1 cellular context compared by ENCODE assay signal in the genomic region with DNA sequence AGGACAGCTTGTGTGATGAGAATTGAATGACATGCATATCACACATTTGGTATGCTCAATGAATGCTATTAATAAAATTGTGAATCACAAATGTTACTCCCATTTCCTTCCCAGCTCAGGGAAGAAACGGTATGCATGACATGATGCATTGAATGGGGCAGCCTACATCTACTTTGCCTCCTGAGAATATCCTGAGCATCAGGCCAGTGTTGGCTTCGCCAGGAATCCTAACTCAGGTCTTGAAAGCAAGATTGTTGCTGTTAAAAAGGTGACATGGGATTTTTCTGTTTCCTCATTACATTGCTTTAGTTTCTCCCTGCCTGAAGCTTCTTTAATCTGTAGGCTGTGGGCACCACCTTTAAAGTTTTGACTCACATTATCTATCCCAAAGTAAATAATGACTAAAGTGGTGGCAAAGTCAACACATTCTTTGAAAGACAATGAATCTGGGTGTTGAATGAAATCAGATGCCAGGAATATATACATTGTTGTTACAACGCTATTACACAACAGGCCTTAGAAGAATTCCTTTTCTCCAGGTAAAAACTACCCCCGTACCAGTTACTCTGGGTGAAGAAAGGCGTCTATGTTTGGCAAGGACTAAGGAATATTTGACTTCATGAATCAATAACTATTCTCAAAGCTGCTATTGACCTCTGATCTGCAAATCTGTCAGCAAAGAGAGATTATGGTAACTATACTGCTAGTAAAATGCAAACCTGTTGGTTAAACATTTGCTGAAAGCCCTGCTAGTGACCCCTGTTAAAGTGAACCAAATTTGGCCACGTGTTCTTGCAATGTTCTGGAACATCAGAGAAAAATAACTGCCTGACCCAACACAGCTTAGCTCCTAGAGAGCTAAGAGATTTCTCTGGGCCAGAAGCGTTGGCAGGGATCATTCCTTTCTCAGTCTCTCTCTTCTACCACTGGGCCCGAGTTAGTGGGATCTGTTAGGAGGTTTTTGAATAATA.
TF ChIP-seq lines count a peak whose summit lies in the region.

No MANE protein-coding gene starts in this region.

TF ChIP-seq in HepG2, 621 proteins besides CTCF, POLR2A, EP300 and RAD21 (continued from another document and continues in another):
- TF ChIP-seq, protein P1, sequence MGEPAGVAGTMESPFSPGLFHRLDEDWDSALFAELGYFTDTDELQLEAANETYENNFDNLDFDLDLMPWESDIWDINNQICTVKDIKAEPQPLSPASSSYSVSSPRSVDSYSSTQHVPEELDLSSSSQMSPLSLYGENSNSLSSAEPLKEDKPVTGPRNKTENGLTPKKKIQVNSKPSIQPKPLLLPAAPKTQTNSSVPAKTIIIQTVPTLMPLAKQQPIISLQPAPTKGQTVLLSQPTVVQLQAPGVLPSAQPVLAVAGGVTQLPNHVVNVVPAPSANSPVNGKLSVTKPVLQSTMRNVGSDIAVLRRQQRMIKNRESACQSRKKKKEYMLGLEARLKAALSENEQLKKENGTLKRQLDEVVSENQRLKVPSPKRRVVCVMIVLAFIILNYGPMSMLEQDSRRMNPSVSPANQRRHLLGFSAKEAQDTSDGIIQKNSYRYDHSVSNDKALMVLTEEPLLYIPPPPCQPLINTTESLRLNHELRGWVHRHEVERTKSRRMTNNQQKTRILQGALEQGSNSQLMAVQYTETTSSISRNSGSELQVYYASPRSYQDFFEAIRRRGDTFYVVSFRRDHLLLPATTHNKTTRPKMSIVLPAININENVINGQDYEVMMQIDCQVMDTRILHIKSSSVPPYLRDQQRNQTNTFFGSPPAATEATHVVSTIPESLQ (CRISPR knock-in tag; conservative IDR thresholded peaks at IDR 0.05): no peak
- TF ChIP-seq, protein P2, sequence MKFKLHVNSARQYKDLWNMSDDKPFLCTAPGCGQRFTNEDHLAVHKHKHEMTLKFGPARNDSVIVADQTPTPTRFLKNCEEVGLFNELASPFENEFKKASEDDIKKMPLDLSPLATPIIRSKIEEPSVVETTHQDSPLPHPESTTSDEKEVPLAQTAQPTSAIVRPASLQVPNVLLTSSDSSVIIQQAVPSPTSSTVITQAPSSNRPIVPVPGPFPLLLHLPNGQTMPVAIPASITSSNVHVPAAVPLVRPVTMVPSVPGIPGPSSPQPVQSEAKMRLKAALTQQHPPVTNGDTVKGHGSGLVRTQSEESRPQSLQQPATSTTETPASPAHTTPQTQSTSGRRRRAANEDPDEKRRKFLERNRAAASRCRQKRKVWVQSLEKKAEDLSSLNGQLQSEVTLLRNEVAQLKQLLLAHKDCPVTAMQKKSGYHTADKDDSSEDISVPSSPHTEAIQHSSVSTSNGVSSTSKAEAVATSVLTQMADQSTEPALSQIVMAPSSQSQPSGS (CRISPR knock-in tag; IDR thresholded peaks at IDR 0.05): peak; percentile 77; the same call in 1 of the 2 replicates
- no peak for TF ChIP-seq ELF4 (CRISPR knock-in tag; IDR thresholded peaks at IDR 0.05; ENCODE audit: borderline replicate concordance)
- no peak; the same call in 1 of the 2 replicates for TF ChIP-seq ETV5 (CRISPR knock-in tag; IDR thresholded peaks at IDR 0.05; ENCODE audit: borderline replicate concordance)
- no peak for TF ChIP-seq MZF1 (CRISPR knock-in tag; IDR thresholded peaks at IDR 0.05; ENCODE audit: borderline replicate concordance)
- TF ChIP-seq, protein P3, sequence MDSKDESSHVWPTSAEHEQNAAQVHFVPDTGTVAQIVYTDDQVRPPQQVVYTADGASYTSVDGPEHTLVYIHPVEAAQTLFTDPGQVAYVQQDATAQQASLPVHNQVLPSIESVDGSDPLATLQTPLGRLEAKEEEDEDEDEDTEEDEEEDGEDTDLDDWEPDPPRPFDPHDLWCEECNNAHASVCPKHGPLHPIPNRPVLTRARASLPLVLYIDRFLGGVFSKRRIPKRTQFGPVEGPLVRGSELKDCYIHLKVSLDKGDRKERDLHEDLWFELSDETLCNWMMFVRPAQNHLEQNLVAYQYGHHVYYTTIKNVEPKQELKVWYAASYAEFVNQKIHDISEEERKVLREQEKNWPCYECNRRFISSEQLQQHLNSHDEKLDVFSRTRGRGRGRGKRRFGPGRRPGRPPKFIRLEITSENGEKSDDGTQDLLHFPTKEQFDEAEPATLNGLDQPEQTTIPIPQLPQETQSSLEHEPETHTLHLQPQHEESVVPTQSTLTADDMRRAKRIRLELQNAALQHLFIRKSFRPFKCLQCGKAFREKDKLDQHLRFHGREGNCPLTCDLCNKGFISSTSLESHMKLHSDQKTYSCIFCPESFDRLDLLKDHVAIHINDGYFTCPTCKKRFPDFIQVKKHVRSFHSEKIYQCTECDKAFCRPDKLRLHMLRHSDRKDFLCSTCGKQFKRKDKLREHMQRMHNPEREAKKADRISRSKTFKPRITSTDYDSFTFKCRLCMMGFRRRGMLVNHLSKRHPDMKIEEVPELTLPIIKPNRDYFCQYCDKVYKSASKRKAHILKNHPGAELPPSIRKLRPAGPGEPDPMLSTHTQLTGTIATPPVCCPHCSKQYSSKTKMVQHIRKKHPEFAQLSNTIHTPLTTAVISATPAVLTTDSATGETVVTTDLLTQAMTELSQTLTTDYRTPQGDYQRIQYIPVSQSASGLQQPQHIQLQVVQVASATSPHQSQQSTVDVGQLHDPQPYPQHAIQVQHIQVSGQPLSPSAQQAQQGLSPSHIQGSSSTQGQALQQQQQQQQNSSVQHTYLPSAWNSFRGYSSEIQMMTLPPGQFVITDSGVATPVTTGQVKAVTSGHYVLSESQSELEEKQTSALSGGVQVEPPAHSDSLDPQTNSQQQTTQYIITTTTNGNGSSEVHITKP (CRISPR knock-in tag; IDR thresholded peaks at IDR 0.05; ENCODE audit: low read depth): no peak
- TF ChIP-seq, protein P4, sequence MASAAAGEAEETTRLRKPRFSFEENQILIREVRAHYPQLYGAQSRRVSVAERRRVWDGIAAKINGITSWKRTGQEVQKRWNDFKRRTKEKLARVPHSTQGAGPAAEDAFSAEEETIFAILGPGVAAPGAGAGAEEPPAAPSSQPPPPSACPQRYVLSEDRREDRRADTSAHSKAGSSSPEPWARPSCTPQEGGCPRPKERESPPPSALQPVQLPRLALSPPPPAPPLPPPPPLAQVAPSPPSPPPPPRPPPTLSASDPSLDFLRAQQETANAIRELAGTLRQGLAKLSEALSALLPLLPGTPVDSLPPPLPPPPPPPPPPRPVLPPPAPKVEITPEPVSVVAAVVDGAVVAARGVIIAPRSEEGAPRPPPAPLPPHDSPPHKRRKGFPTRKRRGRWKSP (CRISPR knock-in tag; IDR thresholded peaks at IDR 0.05): peak; percentile 78; the same call in 1 of the 2 replicates
- peak; percentile 69; the same call in 1 of the 2 replicates for TF ChIP-seq ZSCAN30 (CRISPR knock-in tag; IDR thresholded peaks at IDR 0.05)
- TF ChIP-seq, protein P5, sequence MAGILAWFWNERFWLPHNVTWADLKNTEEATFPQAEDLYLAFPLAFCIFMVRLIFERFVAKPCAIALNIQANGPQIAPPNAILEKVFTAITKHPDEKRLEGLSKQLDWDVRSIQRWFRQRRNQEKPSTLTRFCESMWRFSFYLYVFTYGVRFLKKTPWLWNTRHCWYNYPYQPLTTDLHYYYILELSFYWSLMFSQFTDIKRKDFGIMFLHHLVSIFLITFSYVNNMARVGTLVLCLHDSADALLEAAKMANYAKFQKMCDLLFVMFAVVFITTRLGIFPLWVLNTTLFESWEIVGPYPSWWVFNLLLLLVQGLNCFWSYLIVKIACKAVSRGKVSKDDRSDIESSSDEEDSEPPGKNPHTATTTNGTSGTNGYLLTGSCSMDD (CRISPR knock-in tag; IDR thresholded peaks at IDR 0.05): no peak
- no peak for TF ChIP-seq ZNF563 (CRISPR knock-in tag; IDR thresholded peaks at IDR 0.05)
- TF ChIP-seq, protein P6, sequence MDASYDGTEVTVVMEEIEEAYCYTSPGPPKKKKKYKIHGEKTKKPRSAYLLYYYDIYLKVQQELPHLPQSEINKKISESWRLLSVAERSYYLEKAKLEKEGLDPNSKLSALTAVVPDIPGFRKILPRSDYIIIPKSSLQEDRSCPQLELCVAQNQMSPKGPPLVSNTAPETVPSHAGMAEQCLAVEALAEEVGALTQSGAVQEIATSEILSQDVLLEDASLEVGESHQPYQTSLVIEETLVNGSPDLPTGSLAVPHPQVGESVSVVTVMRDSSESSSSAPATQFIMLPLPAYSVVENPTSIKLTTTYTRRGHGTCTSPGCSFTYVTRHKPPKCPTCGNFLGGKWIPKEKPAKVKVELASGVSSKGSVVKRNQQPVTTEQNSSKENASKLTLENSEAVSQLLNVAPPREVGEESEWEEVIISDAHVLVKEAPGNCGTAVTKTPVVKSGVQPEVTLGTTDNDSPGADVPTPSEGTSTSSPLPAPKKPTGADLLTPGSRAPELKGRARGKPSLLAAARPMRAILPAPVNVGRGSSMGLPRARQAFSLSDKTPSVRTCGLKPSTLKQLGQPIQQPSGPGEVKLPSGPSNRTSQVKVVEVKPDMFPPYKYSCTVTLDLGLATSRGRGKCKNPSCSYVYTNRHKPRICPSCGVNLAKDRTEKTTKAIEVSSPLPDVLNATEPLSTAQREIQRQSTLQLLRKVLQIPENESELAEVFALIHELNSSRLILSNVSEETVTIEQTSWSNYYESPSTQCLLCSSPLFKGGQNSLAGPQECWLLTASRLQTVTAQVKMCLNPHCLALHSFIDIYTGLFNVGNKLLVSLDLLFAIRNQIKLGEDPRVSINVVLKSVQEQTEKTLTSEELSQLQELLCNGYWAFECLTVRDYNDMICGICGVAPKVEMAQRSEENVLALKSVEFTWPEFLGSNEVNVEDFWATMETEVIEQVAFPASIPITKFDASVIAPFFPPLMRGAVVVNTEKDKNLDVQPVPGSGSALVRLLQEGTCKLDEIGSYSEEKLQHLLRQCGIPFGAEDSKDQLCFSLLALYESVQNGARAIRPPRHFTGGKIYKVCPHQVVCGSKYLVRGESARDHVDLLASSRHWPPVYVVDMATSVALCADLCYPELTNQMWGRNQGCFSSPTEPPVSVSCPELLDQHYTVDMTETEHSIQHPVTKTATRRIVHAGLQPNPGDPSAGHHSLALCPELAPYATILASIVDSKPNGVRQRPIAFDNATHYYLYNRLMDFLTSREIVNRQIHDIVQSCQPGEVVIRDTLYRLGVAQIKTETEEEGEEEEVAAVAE (CRISPR knock-in tag; IDR thresholded peaks at IDR 0.05; ENCODE audit: borderline replicate concordance): 0 out of 2 replicates have a peak, but pooled peaks have one; percentile 67
- no peak for TF ChIP-seq ZNF296 (CRISPR knock-in tag; conservative IDR thresholded peaks at IDR 0.05)
- peak; percentile 98; the same call in 1 of the 2 replicates for TF ChIP-seq FOXJ3 (CRISPR knock-in tag; IDR thresholded peaks at IDR 0.05; ENCODE audit: borderline replicate concordance)
- TF ChIP-seq NONO (IDR thresholded peaks at IDR 0.05): no peak
- TF ChIP-seq NONO (CRISPR knock-in tag; conservative IDR thresholded peaks at IDR 0.05): peak; percentile 79
- no peak for TF ChIP-seq CBX5 (CRISPR knock-in tag; IDR thresholded peaks at IDR 0.05; ENCODE audit: borderline replicate concordance)
- TF ChIP-seq, protein P7, sequence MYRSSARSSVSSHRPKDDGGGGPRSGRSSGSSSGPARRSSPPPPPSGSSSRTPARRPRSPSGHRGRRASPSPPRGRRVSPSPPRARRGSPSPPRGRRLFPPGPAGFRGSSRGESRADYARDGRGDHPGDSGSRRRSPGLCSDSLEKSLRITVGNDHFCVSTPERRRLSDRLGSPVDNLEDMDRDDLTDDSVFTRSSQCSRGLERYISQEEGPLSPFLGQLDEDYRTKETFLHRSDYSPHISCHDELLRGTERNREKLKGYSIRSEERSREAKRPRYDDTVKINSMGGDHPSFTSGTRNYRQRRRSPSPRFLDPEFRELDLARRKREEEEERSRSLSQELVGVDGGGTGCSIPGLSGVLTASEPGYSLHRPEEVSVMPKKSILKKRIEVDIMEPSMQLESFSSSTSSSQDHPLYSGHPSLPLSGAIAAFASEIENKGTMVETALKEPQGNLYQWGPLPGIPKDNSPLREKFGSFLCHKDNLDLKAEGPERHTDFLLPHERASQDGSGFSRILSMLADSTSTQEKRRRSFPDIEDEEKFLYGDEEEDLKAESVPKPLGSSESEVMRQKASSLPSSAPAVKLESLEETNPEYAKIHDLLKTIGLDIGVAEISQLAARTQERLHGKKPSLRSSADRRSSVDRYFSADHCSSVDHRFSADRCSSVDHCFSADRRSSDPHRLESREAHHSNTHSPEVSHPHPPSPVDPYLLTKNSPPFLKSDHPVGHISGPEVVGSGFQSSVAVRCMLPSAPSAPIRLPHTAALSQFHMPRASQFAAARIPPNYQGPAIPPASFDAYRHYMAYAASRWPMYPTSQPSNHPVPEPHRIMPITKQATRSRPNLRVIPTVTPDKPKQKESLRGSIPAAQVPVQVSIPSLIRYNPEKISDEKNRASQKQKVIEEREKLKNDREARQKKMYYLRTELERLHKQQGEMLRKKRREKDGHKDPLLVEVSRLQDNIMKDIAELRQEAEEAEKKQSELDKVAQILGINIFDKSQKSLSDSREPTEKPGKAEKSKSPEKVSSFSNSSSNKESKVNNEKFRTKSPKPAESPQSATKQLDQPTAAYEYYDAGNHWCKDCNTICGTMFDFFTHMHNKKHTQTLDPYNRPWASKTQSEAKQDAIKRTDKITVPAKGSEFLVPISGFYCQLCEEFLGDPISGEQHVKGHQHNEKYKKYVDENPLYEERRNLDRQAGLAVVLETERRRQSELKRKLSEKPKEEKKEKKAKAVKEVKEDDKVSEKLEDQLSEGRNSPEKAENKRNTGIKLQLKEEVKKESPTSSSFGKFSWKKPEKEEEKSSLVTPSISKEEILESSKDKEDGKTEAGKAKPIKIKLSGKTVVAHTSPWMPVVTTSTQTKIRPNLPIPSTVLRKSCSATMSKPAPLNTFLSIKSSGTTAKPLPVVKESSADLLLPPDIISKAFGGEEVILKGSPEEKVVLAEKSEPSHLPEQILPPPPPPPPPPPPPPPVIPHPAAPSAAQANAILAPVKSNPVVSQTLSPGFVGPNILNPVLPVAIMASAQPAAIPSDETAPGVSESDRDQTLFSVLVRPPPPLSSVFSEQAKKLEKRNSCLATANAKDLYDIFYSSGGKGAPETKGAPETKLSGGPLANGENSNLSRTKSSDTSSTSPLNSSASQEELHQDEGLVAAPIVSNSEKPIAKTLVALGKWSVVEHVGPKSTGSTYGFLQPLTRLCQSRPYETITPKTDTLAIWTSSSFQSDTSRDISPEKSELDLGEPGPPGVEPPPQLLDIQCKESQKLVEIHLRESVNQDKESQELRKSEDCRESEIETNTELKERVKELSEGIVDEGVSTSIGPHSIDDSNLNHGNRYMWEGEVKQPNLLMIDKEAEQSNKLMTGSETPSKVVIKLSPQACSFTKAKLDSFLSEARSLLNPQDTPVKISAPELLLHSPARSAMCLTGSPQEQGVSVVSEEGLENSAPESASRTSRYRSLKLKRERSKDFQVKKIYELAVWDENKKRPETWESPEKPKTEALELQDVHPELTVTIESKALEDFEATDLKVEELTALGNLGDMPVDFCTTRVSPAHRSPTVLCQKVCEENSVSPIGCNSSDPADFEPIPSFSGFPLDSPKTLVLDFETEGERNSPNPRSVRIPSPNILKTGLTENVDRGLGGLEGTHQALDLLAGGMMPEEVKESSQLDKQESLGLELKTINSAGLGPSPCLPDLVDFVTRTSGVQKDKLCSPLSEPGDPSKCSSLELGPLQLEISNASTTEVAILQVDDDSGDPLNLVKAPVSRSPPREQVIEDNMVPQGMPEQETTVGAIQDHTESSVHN (CRISPR knock-in tag; IDR thresholded peaks at IDR 0.05): no peak
- TF ChIP-seq HDAC1 (CRISPR knock-in tag; IDR thresholded peaks at IDR 0.05): peak; percentile 91
- TF ChIP-seq PAWR (CRISPR knock-in tag; IDR thresholded peaks at IDR 0.05; ENCODE audit: borderline replicate concordance): no peak
- TF ChIP-seq, protein P8, sequence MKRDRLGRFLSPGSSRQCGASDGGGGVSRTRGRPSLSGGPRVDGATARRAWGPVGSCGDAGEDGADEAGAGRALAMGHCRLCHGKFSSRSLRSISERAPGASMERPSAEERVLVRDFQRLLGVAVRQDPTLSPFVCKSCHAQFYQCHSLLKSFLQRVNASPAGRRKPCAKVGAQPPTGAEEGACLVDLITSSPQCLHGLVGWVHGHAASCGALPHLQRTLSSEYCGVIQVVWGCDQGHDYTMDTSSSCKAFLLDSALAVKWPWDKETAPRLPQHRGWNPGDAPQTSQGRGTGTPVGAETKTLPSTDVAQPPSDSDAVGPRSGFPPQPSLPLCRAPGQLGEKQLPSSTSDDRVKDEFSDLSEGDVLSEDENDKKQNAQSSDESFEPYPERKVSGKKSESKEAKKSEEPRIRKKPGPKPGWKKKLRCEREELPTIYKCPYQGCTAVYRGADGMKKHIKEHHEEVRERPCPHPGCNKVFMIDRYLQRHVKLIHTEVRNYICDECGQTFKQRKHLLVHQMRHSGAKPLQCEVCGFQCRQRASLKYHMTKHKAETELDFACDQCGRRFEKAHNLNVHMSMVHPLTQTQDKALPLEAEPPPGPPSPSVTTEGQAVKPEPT (CRISPR knock-in tag; IDR thresholded peaks at IDR 0.05; ENCODE audit: low read depth): 0 out of 2 replicates have a peak, but pooled peaks have one; percentile 32
